ENCODE assay signal across 1 cellular context in the genomic region with DNA sequence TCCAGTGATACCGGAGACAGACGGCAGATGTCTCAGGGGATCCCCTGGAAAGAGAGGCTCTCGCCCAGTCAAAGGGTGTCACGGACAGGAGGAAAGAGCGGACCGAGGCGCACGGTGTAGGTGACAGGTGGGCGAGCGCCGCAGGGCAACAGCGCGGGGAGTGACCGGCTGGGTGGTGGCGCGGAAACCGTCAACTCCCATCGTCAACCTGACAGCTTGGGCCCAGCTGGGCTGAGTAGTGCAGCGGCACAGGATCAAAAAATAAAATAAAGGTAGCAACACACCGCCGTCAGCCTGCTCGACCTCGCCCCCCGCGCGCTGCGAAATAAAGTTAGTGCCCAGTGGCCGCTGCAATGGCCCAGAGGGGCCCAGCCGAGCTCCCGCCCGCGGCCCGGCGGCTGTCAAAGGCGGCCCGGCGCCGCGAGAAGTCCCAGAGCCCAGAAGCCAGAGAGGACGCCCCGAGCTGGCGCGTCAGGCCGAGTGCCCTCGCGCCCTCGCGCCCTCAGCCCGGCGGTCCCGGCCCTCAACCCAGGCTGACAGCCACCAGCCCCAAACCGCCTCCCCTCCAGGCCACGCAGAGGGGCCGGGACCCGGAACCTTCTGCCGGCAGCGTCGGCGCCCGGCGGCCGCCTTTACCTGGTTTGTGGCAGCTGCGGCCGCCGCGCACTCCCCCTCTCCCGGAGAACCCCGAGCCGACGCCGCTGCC.
A peak's percentile ranks its signal among the peaks of the same experiment; 100 is the strongest.
TF ChIP-seq lines count a peak whose summit lies in the region.

A gene with protein sequence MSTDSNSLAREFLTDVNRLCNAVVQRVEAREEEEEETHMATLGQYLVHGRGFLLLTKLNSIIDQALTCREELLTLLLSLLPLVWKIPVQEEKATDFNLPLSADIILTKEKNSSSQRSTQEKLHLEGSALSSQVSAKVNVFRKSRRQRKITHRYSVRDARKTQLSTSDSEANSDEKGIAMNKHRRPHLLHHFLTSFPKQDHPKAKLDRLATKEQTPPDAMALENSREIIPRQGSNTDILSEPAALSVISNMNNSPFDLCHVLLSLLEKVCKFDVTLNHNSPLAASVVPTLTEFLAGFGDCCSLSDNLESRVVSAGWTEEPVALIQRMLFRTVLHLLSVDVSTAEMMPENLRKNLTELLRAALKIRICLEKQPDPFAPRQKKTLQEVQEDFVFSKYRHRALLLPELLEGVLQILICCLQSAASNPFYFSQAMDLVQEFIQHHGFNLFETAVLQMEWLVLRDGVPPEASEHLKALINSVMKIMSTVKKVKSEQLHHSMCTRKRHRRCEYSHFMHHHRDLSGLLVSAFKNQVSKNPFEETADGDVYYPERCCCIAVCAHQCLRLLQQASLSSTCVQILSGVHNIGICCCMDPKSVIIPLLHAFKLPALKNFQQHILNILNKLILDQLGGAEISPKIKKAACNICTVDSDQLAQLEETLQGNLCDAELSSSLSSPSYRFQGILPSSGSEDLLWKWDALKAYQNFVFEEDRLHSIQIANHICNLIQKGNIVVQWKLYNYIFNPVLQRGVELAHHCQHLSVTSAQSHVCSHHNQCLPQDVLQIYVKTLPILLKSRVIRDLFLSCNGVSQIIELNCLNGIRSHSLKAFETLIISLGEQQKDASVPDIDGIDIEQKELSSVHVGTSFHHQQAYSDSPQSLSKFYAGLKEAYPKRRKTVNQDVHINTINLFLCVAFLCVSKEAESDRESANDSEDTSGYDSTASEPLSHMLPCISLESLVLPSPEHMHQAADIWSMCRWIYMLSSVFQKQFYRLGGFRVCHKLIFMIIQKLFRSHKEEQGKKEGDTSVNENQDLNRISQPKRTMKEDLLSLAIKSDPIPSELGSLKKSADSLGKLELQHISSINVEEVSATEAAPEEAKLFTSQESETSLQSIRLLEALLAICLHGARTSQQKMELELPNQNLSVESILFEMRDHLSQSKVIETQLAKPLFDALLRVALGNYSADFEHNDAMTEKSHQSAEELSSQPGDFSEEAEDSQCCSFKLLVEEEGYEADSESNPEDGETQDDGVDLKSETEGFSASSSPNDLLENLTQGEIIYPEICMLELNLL (N-terminal part only) (minus strand): TSS at position 700 of the 706 bp plus-strand sequence. CDS start 36,489 bp downstream, outside the sequence.

TF ChIP-seq in HepG2, 621 proteins besides CTCF, POLR2A, EP300 and RAD21 (continued from another document and continues in another):
- TF ChIP-seq PCBP2 (optimal IDR thresholded peaks at IDR 0.05; ENCODE audit: low read depth, low read length, poor library complexity, severe bottlenecking) = no peak
- TF ChIP-seq ZSCAN30 (CRISPR knock-in tag; IDR thresholded peaks at IDR 0.05) = 0 out of 2 replicates have a peak, but pooled peaks have one; percentile 45
- no peak for TF ChIP-seq ZNF567 (CRISPR knock-in tag; IDR thresholded peaks at IDR 0.05; ENCODE audit: borderline replicate concordance)
- TF ChIP-seq BORCS8-MEF2B (CRISPR knock-in tag; IDR thresholded peaks at IDR 0.05) = no peak; the same call in 1 of the 2 replicates
- no peak for TF ChIP-seq PAWR (CRISPR knock-in tag; IDR thresholded peaks at IDR 0.05; ENCODE audit: borderline replicate concordance)
- 0 out of 2 replicates have a peak, but pooled peaks have one; percentile 55 for TF ChIP-seq ZNF333 (CRISPR knock-in tag; IDR thresholded peaks at IDR 0.05; ENCODE audit: borderline replicate concordance)
- no peak for TF ChIP-seq NPAS2 (CRISPR knock-in tag; IDR thresholded peaks at IDR 0.05; ENCODE audit: borderline replicate concordance)
- peak; percentile 28; the same call in 1 of the 2 replicates for TF ChIP-seq ATF7-NPFF (CRISPR knock-in tag; IDR thresholded peaks at IDR 0.05; ENCODE audit: low read depth)
- TF ChIP-seq ISX (CRISPR knock-in tag; conservative IDR thresholded peaks at IDR 0.05) = 0 out of 2 replicates have a peak, but pooled peaks have one; percentile 69
- TF ChIP-seq, protein P1, sequence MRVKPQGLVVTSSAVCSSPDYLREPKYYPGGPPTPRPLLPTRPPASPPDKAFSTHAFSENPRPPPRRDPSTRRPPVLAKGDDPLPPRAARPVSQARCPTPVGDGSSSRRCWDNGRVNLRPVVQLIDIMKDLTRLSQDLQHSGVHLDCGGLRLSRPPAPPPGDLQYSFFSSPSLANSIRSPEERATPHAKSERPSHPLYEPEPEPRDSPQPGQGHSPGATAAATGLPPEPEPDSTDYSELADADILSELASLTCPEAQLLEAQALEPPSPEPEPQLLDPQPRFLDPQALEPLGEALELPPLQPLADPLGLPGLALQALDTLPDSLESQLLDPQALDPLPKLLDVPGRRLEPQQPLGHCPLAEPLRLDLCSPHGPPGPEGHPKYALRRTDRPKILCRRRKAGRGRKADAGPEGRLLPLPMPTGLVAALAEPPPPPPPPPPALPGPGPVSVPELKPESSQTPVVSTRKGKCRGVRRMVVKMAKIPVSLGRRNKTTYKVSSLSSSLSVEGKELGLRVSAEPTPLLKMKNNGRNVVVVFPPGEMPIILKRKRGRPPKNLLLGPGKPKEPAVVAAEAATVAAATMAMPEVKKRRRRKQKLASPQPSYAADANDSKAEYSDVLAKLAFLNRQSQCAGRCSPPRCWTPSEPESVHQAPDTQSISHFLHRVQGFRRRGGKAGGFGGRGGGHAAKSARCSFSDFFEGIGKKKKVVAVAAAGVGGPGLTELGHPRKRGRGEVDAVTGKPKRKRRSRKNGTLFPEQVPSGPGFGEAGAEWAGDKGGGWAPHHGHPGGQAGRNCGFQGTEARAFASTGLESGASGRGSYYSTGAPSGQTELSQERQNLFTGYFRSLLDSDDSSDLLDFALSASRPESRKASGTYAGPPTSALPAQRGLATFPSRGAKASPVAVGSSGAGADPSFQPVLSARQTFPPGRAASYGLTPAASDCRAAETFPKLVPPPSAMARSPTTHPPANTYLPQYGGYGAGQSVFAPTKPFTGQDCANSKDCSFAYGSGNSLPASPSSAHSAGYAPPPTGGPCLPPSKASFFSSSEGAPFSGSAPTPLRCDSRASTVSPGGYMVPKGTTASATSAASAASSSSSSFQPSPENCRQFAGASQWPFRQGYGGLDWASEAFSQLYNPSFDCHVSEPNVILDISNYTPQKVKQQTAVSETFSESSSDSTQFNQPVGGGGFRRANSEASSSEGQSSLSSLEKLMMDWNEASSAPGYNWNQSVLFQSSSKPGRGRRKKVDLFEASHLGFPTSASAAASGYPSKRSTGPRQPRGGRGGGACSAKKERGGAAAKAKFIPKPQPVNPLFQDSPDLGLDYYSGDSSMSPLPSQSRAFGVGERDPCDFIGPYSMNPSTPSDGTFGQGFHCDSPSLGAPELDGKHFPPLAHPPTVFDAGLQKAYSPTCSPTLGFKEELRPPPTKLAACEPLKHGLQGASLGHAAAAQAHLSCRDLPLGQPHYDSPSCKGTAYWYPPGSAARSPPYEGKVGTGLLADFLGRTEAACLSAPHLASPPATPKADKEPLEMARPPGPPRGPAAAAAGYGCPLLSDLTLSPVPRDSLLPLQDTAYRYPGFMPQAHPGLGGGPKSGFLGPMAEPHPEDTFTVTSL (CRISPR knock-in tag; IDR thresholded peaks at IDR 0.05; ENCODE audit: borderline replicate concordance) = no peak
- no peak for TF ChIP-seq MAF1 (CRISPR knock-in tag; IDR thresholded peaks at IDR 0.05; ENCODE audit: borderline replicate concordance)
- 0 out of 2 replicates have a peak, but pooled peaks have one; percentile 13 for TF ChIP-seq ZNF543 (CRISPR knock-in tag; IDR thresholded peaks at IDR 0.05)
- TF ChIP-seq NKX3-1 (CRISPR knock-in tag; IDR thresholded peaks at IDR 0.05) = 0 out of 2 replicates have a peak, but pooled peaks have one; percentile 32
- peak; percentile 62; the same call in 1 of the 2 replicates for TF ChIP-seq ZSCAN20 (CRISPR knock-in tag; IDR thresholded peaks at IDR 0.05; ENCODE audit: borderline replicate concordance)
- TF ChIP-seq NR3C1 (CRISPR knock-in tag; IDR thresholded peaks at IDR 0.05) = no peak
- peak; percentile 69 for TF ChIP-seq ZNF607 (CRISPR knock-in tag; IDR thresholded peaks at IDR 0.05; ENCODE audit: borderline replicate concordance)
- TF ChIP-seq ASH2L (IDR thresholded peaks at IDR 0.05; ENCODE audit: insufficient read length, low read depth, low read length) = peak; percentile 41
- no peak for TF ChIP-seq FOXC1 (CRISPR knock-in tag; IDR thresholded peaks at IDR 0.05; ENCODE audit: borderline replicate concordance)
- no peak for TF ChIP-seq ZNF629 (CRISPR knock-in tag; conservative IDR thresholded peaks at IDR 0.05)
- no peak for TF ChIP-seq SP140L (CRISPR knock-in tag; IDR thresholded peaks at IDR 0.05; ENCODE audit: borderline replicate concordance)
- TF ChIP-seq, protein P2, sequence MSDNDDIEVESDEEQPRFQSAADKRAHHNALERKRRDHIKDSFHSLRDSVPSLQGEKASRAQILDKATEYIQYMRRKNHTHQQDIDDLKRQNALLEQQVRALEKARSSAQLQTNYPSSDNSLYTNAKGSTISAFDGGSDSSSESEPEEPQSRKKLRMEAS (IDR thresholded peaks at IDR 0.05) = peak; percentile 33; the same call in 1 of the 2 replicates
- no peak for TF ChIP-seq SOX6 (IDR thresholded peaks at IDR 0.05)
- TF ChIP-seq SOX6 (CRISPR knock-in tag; IDR thresholded peaks at IDR 0.05) = no peak
- no peak for TF ChIP-seq IKZF4 (CRISPR knock-in tag; IDR thresholded peaks at IDR 0.05; ENCODE audit: borderline replicate concordance, low read depth, not compliant biosample characterization)
- 0 out of 2 replicates have a peak, but pooled peaks have one; percentile 27 for TF ChIP-seq RNF2 (conservative IDR thresholded peaks at IDR 0.05; ENCODE audit: low read depth)
- peak; percentile 3; the same call in 1 of the 2 replicates for TF ChIP-seq TAF1 (CRISPR knock-in tag; IDR thresholded peaks at IDR 0.05)
- TF ChIP-seq ESRRA (CRISPR knock-in tag; IDR thresholded peaks at IDR 0.05; ENCODE audit: low read depth) = no peak
- no peak for TF ChIP-seq TCF12 (IDR thresholded peaks at IDR 0.05)
- no peak for TF ChIP-seq TCF12 (CRISPR knock-in tag; IDR thresholded peaks at IDR 0.05)
- peak; percentile 49 for TF ChIP-seq SAP130 (CRISPR knock-in tag; IDR thresholded peaks at IDR 0.05; ENCODE audit: low read depth)
- TF ChIP-seq SMAD3 (CRISPR knock-in tag; IDR thresholded peaks at IDR 0.05) = no peak
- no peak for TF ChIP-seq ZNF703 (CRISPR knock-in tag; IDR thresholded peaks at IDR 0.05; ENCODE audit: borderline replicate concordance)
- no peak for TF ChIP-seq NR2F6 (IDR thresholded peaks at IDR 0.05)
- TF ChIP-seq NR2F6 (CRISPR knock-in tag; IDR thresholded peaks at IDR 0.05) = no peak
- TF ChIP-seq KMT2B (CRISPR knock-in tag; IDR thresholded peaks at IDR 0.05) = 0 out of 2 replicates have a peak, but pooled peaks have one; percentile 29
- TF ChIP-seq, protein P3, sequence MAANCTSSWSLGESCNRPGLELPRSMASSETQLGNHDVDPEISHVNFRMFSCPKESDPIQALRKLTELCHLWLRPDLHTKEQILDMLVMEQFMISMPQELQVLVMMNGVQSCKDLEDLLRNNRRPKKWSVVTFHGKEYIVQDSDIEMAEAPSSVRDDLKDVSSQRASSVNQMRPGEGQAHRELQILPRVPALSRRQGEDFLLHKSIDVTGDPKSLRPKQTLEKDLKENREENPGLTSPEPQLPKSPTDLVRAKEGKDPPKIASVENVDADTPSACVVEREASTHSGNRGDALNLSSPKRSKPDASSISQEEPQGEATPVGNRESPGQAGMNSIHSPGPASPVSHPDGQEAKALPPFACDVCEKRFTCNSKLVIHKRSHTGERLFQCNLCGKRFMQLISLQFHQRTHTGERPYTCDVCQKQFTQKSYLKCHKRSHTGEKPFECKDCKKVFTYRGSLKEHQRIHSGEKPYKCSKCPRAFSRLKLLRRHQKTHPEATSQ (CRISPR knock-in tag; IDR thresholded peaks at IDR 0.05; ENCODE audit: borderline replicate concordance) = no peak
- TF ChIP-seq, protein P4, sequence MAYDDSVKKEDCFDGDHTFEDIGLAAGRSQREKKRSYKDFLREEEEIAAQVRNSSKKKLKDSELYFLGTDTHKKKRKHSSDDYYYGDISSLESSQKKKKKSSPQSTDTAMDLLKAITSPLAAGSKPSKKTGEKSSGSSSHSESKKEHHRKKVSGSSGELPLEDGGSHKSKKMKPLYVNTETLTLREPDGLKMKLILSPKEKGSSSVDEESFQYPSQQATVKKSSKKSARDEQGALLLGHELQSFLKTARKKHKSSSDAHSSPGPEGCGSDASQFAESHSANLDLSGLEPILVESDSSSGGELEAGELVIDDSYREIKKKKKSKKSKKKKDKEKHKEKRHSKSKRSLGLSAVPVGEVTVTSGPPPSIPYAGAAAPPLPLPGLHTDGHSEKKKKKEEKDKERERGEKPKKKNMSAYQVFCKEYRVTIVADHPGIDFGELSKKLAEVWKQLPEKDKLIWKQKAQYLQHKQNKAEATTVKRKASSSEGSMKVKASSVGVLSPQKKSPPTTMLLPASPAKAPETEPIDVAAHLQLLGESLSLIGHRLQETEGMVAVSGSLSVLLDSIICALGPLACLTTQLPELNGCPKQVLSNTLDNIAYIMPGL (CRISPR knock-in tag; IDR thresholded peaks at IDR 0.05; ENCODE audit: borderline replicate concordance in 1 of 2, low read depth in 1 of 2) = peak in 1 of 2 experiments; percentile 39; a peak in 1 of 4 replicates
- TF ChIP-seq THAP11 (CRISPR knock-in tag; IDR thresholded peaks at IDR 0.05) = no peak; the same call in 1 of the 2 replicates
- TF ChIP-seq MYC (CRISPR knock-in tag; IDR thresholded peaks at IDR 0.05; ENCODE audit: borderline replicate concordance) = 0 out of 2 replicates have a peak, but pooled peaks have one; percentile 36
- TF ChIP-seq HDAC1 (CRISPR knock-in tag; IDR thresholded peaks at IDR 0.05) = peak; percentile 71
- TF ChIP-seq, protein P5, sequence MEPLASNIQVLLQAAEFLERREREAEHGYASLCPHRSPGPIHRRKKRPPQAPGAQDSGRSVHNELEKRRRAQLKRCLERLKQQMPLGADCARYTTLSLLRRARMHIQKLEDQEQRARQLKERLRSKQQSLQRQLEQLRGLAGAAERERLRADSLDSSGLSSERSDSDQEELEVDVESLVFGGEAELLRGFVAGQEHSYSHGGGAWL (CRISPR knock-in tag; IDR thresholded peaks at IDR 0.05) = peak; percentile 67; the same call in 1 of the 2 replicates
- TF ChIP-seq FOXA1 (IDR thresholded peaks at IDR 0.05) = no peak
- TF ChIP-seq FOXA1 (CRISPR knock-in tag; IDR thresholded peaks at IDR 0.05) = no peak
- 0 out of 2 replicates have a peak, but pooled peaks have one; percentile 9 for TF ChIP-seq KDM3A (CRISPR knock-in tag; IDR thresholded peaks at IDR 0.05; ENCODE audit: low read depth)
- 0 out of 2 replicates have a peak, but pooled peaks have one; percentile 3 for TF ChIP-seq ZNF510 (CRISPR knock-in tag; IDR thresholded peaks at IDR 0.05; ENCODE audit: low read depth)
- TF ChIP-seq ARNT (IDR thresholded peaks at IDR 0.05) = no peak
- TF ChIP-seq PHF21A (CRISPR knock-in tag; IDR thresholded peaks at IDR 0.05) = peak; percentile 45; the same call in 1 of the 2 replicates
- TF ChIP-seq, protein P6, sequence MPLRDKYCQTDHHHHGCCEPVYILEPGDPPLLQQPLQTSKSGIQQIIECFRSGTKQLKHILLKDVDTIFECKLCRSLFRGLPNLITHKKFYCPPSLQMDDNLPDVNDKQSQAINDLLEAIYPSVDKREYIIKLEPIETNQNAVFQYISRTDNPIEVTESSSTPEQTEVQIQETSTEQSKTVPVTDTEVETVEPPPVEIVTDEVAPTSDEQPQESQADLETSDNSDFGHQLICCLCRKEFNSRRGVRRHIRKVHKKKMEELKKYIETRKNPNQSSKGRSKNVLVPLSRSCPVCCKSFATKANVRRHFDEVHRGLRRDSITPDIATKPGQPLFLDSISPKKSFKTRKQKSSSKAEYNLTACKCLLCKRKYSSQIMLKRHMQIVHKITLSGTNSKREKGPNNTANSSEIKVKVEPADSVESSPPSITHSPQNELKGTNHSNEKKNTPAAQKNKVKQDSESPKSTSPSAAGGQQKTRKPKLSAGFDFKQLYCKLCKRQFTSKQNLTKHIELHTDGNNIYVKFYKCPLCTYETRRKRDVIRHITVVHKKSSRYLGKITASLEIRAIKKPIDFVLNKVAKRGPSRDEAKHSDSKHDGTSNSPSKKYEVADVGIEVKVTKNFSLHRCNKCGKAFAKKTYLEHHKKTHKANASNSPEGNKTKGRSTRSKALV (CRISPR knock-in tag; IDR thresholded peaks at IDR 0.05) = peak; percentile 67
- TF ChIP-seq ZNF468 (CRISPR knock-in tag; IDR thresholded peaks at IDR 0.05) = no peak
